ENCODE assay signal across 1 cellular context in the genomic region with DNA sequence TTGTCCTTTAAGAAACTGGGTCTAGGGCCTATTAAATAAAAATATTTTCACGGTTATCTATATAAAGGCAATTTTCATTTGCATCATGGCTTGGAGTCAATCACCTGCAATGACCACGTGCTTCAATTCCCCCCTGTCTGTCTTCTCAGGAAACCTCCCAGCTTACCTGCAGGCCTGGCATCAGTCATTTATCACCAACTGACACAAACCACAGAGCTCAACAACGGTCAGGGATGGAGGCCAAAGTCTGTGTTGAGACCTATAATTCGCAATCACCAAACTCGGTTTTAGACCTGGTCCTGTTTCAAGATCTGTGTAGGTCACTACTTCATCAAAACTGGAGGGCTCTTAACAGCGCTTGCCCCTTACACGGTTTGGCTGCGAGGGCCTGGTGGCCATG.
TF ChIP-seq lines count a peak whose summit lies in the region.

No MANE protein-coding gene starts in this region.

TF ChIP-seq in HCT116, 20 proteins besides CTCF, POLR2A, EP300 and RAD21:
- TF ChIP-seq SIN3A (IDR thresholded peaks at IDR 0.05; ENCODE audit: low read depth), result no peak
- TF ChIP-seq ZBTB33 (IDR thresholded peaks at IDR 0.05; ENCODE audit: extremely low read depth, insufficient replicate concordance, low read length), result no peak
- no peak for TF ChIP-seq ELF1 (IDR thresholded peaks at IDR 0.05; ENCODE audit: borderline replicate concordance, low read depth)
- TF ChIP-seq, protein P1, sequence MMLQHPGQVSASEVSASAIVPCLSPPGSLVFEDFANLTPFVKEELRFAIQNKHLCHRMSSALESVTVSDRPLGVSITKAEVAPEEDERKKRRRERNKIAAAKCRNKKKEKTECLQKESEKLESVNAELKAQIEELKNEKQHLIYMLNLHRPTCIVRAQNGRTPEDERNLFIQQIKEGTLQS (IDR thresholded peaks at IDR 0.05), result no peak
- TF ChIP-seq, protein P2, sequence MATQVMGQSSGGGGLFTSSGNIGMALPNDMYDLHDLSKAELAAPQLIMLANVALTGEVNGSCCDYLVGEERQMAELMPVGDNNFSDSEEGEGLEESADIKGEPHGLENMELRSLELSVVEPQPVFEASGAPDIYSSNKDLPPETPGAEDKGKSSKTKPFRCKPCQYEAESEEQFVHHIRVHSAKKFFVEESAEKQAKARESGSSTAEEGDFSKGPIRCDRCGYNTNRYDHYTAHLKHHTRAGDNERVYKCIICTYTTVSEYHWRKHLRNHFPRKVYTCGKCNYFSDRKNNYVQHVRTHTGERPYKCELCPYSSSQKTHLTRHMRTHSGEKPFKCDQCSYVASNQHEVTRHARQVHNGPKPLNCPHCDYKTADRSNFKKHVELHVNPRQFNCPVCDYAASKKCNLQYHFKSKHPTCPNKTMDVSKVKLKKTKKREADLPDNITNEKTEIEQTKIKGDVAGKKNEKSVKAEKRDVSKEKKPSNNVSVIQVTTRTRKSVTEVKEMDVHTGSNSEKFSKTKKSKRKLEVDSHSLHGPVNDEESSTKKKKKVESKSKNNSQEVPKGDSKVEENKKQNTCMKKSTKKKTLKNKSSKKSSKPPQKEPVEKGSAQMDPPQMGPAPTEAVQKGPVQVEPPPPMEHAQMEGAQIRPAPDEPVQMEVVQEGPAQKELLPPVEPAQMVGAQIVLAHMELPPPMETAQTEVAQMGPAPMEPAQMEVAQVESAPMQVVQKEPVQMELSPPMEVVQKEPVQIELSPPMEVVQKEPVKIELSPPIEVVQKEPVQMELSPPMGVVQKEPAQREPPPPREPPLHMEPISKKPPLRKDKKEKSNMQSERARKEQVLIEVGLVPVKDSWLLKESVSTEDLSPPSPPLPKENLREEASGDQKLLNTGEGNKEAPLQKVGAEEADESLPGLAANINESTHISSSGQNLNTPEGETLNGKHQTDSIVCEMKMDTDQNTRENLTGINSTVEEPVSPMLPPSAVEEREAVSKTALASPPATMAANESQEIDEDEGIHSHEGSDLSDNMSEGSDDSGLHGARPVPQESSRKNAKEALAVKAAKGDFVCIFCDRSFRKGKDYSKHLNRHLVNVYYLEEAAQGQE (IDR thresholded peaks at IDR 0.05; ENCODE audit: low read depth), result no peak
